27 cellular contexts compared by ENCODE assay signal in the genomic region with DNA sequence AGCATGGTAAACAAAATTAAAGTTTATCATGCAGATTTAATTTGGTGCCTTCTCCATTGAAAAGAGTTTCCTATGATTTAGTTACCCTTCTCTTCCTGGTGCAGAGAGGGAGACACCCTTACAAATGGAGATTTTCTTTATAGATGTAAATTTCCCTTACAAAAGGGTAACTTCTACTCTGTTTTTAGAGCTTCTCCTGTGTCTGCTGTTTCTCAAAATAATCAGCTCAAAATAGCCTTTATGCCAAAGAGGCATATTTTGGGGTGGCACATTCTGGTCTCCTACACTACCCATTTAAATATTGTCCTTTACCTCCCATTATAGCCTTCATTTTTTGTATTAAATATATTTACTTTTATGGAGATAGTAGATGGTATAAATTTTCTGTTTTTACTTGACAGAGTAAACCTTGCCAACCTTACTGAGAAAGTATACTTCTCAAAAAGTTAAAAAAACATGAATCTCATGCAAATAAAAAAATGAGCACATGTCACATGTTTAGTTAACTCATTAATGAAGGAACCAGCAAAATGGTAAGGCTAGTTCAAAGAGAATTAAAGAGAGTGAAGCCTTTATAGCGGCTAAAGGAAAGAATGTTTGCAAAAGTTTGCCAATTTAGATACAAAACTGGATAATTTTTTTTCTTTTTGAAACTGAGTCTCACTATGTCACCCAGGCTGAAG.
"Had no signal": no experiment of that assay in that cellular context is flagged by ENCODE, and none has a peak within 500 bp of the region (broad histone marks: within the 10 kb centered on the region; RNA-seq: fewer than 3 reads in every experiment).

No MANE protein-coding gene starts in this region.

- DNase-seq: activated CD4-positive, alpha-beta T cell treated with anti-CD3 and anti-CD28 coated beads for 36 hours; activated CD4-positive, alpha-beta T cell treated with anti-CD3 and anti-CD28 coated beads, Interleukin-2, amount 50 U/mL, for 4 hours; activated CD8-positive, alpha-beta memory T cell treated with anti-CD3 and anti-CD28 coated beads for 24 hours; activated CD8-positive, alpha-beta memory T cell treated with anti-CD3 and anti-CD28 coated beads, Interleukin-2, amount 50 U/mL, for 4 hours; activated T-cell treated with anti-CD3 and anti-CD28 coated beads, Interleukin-2, amount 50 U/mL, for 24 hours; adrenal gland; brain microvascular endothelial cell; caudate nucleus; effector CD4-positive, alpha-beta T cell; foreskin melanocyte; left colon; mesenchymal stem cell; naive thymus-derived CD4-positive, alpha-beta T cell; occipital lobe; right lobe of liver; stimulated activated CD4-positive, alpha-beta T cell treated with anti-CD3 and anti-CD28 coated beads, Interleukin-15, amount 100 ng/mL, for 24 hours; T-helper 9 cell; transverse colon; uterus had no signal

- FAIRE-seq: islet of Langerhans had no signal

- H3K4me1 ChIP-seq: adrenal gland, ascending aorta, right lobe of liver, transverse colon, uterus had no signal

- H3K27ac Mint-ChIP-seq: activated CD4-positive, alpha-beta T cell treated with anti-CD3 and anti-CD28 coated beads for 36 hours; activated naive CD4-positive, alpha-beta T cell treated with anti-CD3 and anti-CD28 coated beads, Interleukin-2, amount 50 U/mL, for 72 hours; activated T-cell treated with anti-CD3 and anti-CD28 coated beads, Interleukin-2, amount 50 U/mL, for 24 hours; activated T-helper 17 cell treated with anti-CD3 and anti-CD28 coated beads, Interleukin-2, amount 50 U/mL, for 72 hours; dendritic cell treated with granulocyte-macrophage colony-stimulating factor and Interleukin-4, amounts not matched to agents 40 ng/mL and 50 ng/mL, for 4 days; naive thymus-derived CD4-positive, alpha-beta T cell; stimulated activated memory B cell treated with anti-CD40 and anti-IgM and Interleukin-4, amounts not matched to agents 10 μg/mL and 1 μg/mL and 100 μg/mL, for 72 hours had no signal

- H3K4me3 ChIP-seq: adrenal gland, ascending aorta, right lobe of liver, skin epidermis, transverse colon, uterus had no signal

- H3K27ac ChIP-seq: adrenal gland, ascending aorta, brain microvascular endothelial cell, right lobe of liver, skin epidermis, transverse colon, uterus had no signal

- H3K36me3 ChIP-seq: adrenal gland, ascending aorta, brain microvascular endothelial cell, right lobe of liver, transverse colon, uterus had no signal

- H3K4me1 Mint-ChIP-seq: activated CD4-positive, alpha-beta T cell treated with anti-CD3 and anti-CD28 coated beads for 36 hours; activated T-helper 17 cell treated with anti-CD3 and anti-CD28 coated beads, Interleukin-2, amount 50 U/mL, for 72 hours; naive thymus-derived CD4-positive, alpha-beta T cell had no signal

- H3K9me3 Mint-ChIP-seq: activated naive CD4-positive, alpha-beta T cell treated with anti-CD3 and anti-CD28 coated beads, Interleukin-2, amount 50 U/mL, for 72 hours; activated T-cell treated with anti-CD3 and anti-CD28 coated beads, Interleukin-2, amount 50 U/mL, for 24 hours; dendritic cell treated with granulocyte-macrophage colony-stimulating factor and Interleukin-4, amounts not matched to agents 40 ng/mL and 50 ng/mL, for 4 days; naive thymus-derived CD4-positive, alpha-beta T cell; neural crest cell; stimulated activated memory B cell treated with anti-CD40 and anti-IgM and Interleukin-4, amounts not matched to agents 10 μg/mL and 1 μg/mL and 100 μg/mL, for 72 hours had no signal

- H3K9me3 ChIP-seq: adrenal gland, ascending aorta, right lobe of liver, transverse colon, uterus had no signal

- H3K36me3 Mint-ChIP-seq: activated naive CD4-positive, alpha-beta T cell treated with anti-CD3 and anti-CD28 coated beads, Interleukin-2, amount 50 U/mL, for 72 hours; naive thymus-derived CD4-positive, alpha-beta T cell had no signal

- H3K4me3 Mint-ChIP-seq: activated CD4-positive, alpha-beta T cell treated with anti-CD3 and anti-CD28 coated beads for 36 hours; activated T-cell treated with anti-CD3 and anti-CD28 coated beads, Interleukin-2, amount 50 U/mL, for 24 hours; activated T-helper 17 cell treated with anti-CD3 and anti-CD28 coated beads, Interleukin-2, amount 50 U/mL, for 72 hours; dendritic cell treated with granulocyte-macrophage colony-stimulating factor and Interleukin-4, amounts not matched to agents 40 ng/mL and 50 ng/mL, for 4 days; naive thymus-derived CD4-positive, alpha-beta T cell; neural crest cell had no signal

- ATAC-seq: activated CD4-positive, alpha-beta T cell treated with anti-CD3 and anti-CD28 coated beads for 36 hours; activated naive CD4-positive, alpha-beta T cell treated with anti-CD3 and anti-CD28 coated beads, Interleukin-2, amount 50 U/mL, for 72 hours; activated T-helper 17 cell treated with anti-CD3 and anti-CD28 coated beads, Interleukin-2, amount 50 U/mL, for 72 hours; left colon; naive thymus-derived CD4-positive, alpha-beta T cell; right lobe of liver; stimulated activated memory B cell treated with anti-CD40 and anti-IgM and Interleukin-4, amounts not matched to agents 10 μg/mL and 1 μg/mL and 100 μg/mL, for 72 hours had no signal

- H3K27me3 ChIP-seq: adrenal gland, ascending aorta, brain microvascular endothelial cell, right lobe of liver, transverse colon, uterus had no signal
